1 cellular context compared by ENCODE assay signal in the genomic region with DNA sequence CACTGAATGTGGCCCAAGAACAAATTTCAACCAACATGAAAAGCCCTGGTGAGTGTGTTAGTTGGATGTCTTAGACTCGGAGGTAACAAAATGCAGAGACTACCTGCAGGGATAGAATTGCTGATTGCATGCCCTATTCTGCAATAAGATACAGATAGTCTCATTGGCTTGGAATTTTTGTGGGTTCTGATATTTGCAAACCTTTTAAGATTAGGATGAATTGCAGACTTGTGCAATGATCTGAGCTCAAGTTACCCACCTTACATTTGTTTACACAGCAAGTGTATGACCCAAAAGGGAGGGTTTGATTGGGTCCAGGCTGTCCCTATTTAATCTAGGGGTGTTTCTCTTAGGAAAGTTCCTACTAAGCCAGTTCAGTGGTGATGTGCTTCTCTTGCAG.
A peak's percentile ranks its signal among the peaks of the same experiment; 100 is the strongest.
TF ChIP-seq lines count a peak whose summit lies in the region.

No MANE protein-coding gene starts in this region.

TF ChIP-seq in HEK293, 187 proteins besides CTCF, POLR2A, EP300 and RAD21 (continued from another document):
- TF ChIP-seq, protein P1, sequence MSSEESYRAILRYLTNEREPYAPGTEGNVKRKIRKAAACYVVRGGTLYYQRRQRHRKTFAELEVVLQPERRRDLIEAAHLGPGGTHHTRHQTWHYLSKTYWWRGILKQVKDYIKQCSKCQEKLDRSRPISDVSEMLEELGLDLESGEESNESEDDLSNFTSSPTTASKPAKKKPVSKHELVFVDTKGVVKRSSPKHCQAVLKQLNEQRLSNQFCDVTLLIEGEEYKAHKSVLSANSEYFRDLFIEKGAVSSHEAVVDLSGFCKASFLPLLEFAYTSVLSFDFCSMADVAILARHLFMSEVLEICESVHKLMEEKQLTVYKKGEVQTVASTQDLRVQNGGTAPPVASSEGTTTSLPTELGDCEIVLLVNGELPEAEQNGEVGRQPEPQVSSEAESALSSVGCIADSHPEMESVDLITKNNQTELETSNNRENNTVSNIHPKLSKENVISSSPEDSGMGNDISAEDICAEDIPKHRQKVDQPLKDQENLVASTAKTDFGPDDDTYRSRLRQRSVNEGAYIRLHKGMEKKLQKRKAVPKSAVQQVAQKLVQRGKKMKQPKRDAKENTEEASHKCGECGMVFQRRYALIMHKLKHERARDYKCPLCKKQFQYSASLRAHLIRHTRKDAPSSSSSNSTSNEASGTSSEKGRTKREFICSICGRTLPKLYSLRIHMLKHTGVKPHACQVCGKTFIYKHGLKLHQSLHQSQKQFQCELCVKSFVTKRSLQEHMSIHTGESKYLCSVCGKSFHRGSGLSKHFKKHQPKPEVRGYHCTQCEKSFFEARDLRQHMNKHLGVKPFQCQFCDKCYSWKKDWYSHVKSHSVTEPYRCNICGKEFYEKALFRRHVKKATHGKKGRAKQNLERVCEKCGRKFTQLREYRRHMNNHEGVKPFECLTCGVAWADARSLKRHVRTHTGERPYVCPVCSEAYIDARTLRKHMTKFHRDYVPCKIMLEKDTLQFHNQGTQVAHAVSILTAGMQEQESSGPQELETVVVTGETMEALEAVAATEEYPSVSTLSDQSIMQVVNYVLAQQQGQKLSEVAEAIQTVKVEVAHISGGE (tag by site-specific recombination; conservative IDR thresholded peaks at IDR 0.05; ENCODE audit: low read depth), result no peak
- no peak for TF ChIP-seq ZNF140 (tag by site-specific recombination; IDR thresholded peaks at IDR 0.05)
- no peak for TF ChIP-seq ZNF768 (tag by site-specific recombination; IDR thresholded peaks at IDR 0.05)
- no peak for TF ChIP-seq ZNF391 (tag by site-specific recombination; IDR thresholded peaks at IDR 0.05; ENCODE audit: borderline replicate concordance, low read depth)
- no peak for TF ChIP-seq ZNF146 (tag by site-specific recombination; IDR thresholded peaks at IDR 0.05)
- peak; percentile 68 for TF ChIP-seq ZNF366 (tag by site-specific recombination; conservative IDR thresholded peaks at IDR 0.05)
- TF ChIP-seq ZNF174 (tag by site-specific recombination; IDR thresholded peaks at IDR 0.05), result no peak
- TF ChIP-seq YY2 (tag by site-specific recombination; IDR thresholded peaks at IDR 0.05), result no peak
- TF ChIP-seq, protein P2, sequence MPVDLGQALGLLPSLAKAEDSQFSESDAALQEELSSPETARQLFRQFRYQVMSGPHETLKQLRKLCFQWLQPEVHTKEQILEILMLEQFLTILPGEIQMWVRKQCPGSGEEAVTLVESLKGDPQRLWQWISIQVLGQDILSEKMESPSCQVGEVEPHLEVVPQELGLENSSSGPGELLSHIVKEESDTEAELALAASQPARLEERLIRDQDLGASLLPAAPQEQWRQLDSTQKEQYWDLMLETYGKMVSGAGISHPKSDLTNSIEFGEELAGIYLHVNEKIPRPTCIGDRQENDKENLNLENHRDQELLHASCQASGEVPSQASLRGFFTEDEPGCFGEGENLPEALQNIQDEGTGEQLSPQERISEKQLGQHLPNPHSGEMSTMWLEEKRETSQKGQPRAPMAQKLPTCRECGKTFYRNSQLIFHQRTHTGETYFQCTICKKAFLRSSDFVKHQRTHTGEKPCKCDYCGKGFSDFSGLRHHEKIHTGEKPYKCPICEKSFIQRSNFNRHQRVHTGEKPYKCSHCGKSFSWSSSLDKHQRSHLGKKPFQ (tag by site-specific recombination; IDR thresholded peaks at IDR 0.05), result 0 out of 2 replicates have a peak, but pooled peaks have one; percentile 42
- no peak for TF ChIP-seq ZNF37A (tag by site-specific recombination; IDR thresholded peaks at IDR 0.05)
- no peak for TF ChIP-seq ZNF274 (IDR thresholded peaks at IDR 0.05; ENCODE audit: low read length)
- TF ChIP-seq ZNF274 (tag by site-specific recombination; IDR thresholded peaks at IDR 0.05; ENCODE audit: borderline replicate concordance), result no peak
- no peak for TF ChIP-seq ZNF664 (tag by site-specific recombination; IDR thresholded peaks at IDR 0.05)
- TF ChIP-seq, protein P3, sequence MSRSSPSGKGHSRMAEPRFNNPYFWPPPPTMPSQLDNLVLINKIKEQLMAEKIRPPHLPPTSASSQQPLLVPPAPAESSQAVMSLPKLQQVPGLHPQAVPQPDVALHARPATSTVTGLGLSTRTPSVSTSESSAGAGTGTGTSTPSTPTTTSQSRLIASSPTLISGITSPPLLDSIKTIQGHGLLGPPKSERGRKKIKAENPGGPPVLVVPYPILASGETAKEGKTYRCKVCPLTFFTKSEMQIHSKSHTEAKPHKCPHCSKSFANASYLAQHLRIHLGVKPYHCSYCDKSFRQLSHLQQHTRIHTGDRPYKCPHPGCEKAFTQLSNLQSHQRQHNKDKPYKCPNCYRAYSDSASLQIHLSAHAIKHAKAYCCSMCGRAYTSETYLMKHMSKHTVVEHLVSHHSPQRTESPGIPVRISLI (tag by site-specific recombination; IDR thresholded peaks at IDR 0.05), result peak; percentile 47; the same call in 1 of the 2 replicates
- TF ChIP-seq, protein P4, sequence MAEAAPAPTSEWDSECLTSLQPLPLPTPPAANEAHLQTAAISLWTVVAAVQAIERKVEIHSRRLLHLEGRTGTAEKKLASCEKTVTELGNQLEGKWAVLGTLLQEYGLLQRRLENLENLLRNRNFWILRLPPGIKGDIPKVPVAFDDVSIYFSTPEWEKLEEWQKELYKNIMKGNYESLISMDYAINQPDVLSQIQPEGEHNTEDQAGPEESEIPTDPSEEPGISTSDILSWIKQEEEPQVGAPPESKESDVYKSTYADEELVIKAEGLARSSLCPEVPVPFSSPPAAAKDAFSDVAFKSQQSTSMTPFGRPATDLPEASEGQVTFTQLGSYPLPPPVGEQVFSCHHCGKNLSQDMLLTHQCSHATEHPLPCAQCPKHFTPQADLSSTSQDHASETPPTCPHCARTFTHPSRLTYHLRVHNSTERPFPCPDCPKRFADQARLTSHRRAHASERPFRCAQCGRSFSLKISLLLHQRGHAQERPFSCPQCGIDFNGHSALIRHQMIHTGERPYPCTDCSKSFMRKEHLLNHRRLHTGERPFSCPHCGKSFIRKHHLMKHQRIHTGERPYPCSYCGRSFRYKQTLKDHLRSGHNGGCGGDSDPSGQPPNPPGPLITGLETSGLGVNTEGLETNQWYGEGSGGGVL (tag by site-specific recombination; IDR thresholded peaks at IDR 0.05), result 0 out of 2 replicates have a peak, but pooled peaks have one; percentile 28
- TF ChIP-seq, protein P5, sequence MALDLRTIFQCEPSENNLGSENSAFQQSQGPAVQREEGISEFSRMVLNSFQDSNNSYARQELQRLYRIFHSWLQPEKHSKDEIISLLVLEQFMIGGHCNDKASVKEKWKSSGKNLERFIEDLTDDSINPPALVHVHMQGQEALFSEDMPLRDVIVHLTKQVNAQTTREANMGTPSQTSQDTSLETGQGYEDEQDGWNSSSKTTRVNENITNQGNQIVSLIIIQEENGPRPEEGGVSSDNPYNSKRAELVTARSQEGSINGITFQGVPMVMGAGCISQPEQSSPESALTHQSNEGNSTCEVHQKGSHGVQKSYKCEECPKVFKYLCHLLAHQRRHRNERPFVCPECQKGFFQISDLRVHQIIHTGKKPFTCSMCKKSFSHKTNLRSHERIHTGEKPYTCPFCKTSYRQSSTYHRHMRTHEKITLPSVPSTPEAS (tag by site-specific recombination; IDR thresholded peaks at IDR 0.05), result no peak
- TF ChIP-seq, protein P6, sequence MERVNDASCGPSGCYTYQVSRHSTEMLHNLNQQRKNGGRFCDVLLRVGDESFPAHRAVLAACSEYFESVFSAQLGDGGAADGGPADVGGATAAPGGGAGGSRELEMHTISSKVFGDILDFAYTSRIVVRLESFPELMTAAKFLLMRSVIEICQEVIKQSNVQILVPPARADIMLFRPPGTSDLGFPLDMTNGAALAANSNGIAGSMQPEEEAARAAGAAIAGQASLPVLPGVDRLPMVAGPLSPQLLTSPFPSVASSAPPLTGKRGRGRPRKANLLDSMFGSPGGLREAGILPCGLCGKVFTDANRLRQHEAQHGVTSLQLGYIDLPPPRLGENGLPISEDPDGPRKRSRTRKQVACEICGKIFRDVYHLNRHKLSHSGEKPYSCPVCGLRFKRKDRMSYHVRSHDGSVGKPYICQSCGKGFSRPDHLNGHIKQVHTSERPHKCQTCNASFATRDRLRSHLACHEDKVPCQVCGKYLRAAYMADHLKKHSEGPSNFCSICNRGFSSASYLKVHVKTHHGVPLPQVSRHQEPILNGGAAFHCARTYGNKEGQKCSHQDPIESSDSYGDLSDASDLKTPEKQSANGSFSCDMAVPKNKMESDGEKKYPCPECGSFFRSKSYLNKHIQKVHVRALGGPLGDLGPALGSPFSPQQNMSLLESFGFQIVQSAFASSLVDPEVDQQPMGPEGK (tag by site-specific recombination; IDR thresholded peaks at IDR 0.05), result 0 out of 2 replicates have a peak, but pooled peaks have one; percentile 16
- TF ChIP-seq, protein P7, sequence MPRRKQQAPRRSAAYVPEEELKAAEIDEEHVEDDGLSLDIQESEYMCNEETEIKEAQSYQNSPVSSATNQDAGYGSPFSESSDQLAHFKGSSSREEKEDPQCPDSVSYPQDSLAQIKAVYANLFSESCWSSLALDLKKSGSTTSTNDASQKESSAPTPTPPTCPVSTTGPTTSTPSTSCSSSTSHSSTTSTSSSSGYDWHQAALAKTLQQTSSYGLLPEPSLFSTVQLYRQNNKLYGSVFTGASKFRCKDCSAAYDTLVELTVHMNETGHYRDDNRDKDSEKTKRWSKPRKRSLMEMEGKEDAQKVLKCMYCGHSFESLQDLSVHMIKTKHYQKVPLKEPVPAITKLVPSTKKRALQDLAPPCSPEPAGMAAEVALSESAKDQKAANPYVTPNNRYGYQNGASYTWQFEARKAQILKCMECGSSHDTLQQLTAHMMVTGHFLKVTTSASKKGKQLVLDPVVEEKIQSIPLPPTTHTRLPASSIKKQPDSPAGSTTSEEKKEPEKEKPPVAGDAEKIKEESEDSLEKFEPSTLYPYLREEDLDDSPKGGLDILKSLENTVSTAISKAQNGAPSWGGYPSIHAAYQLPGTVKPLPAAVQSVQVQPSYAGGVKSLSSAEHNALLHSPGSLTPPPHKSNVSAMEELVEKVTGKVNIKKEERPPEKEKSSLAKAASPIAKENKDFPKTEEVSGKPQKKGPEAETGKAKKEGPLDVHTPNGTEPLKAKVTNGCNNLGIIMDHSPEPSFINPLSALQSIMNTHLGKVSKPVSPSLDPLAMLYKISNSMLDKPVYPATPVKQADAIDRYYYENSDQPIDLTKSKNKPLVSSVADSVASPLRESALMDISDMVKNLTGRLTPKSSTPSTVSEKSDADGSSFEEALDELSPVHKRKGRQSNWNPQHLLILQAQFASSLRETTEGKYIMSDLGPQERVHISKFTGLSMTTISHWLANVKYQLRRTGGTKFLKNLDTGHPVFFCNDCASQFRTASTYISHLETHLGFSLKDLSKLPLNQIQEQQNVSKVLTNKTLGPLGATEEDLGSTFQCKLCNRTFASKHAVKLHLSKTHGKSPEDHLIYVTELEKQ (tag by site-specific recombination; IDR thresholded peaks at IDR 0.05; ENCODE audit: borderline replicate concordance), result no peak
- TF ChIP-seq, protein P8, sequence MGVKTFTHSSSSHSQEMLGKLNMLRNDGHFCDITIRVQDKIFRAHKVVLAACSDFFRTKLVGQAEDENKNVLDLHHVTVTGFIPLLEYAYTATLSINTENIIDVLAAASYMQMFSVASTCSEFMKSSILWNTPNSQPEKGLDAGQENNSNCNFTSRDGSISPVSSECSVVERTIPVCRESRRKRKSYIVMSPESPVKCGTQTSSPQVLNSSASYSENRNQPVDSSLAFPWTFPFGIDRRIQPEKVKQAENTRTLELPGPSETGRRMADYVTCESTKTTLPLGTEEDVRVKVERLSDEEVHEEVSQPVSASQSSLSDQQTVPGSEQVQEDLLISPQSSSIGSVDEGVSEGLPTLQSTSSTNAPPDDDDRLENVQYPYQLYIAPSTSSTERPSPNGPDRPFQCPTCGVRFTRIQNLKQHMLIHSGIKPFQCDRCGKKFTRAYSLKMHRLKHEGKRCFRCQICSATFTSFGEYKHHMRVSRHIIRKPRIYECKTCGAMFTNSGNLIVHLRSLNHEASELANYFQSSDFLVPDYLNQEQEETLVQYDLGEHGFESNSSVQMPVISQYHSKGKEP (tag by site-specific recombination; IDR thresholded peaks at IDR 0.05), result peak; percentile 80
- TF ChIP-seq SP7 (tag by site-specific recombination; IDR thresholded peaks at IDR 0.05), result 0 out of 2 replicates have a peak, but pooled peaks have one; percentile 33
- TF ChIP-seq ZNF629 (tag by site-specific recombination; IDR thresholded peaks at IDR 0.05), result peak; percentile 71
- TF ChIP-seq PRDM1 (tag by site-specific recombination; IDR thresholded peaks at IDR 0.05), result 0 out of 2 replicates have a peak, but pooled peaks have one; percentile 4
- no peak for TF ChIP-seq ZNF223 (tag by site-specific recombination; IDR thresholded peaks at IDR 0.05)
- TF ChIP-seq ZNF555 (tag by site-specific recombination; conservative IDR thresholded peaks at IDR 0.05), result no peak
- TF ChIP-seq ZNF169 (tag by site-specific recombination; IDR thresholded peaks at IDR 0.05), result no peak
- TF ChIP-seq REPIN1 (tag by site-specific recombination; IDR thresholded peaks at IDR 0.05; ENCODE audit: low read depth), result no peak
- TF ChIP-seq ZNF214 (tag by site-specific recombination; IDR thresholded peaks at IDR 0.05; ENCODE audit: borderline replicate concordance), result no peak
- TF ChIP-seq ZXDB (tag by site-specific recombination; IDR thresholded peaks at IDR 0.05), result peak; percentile 56; the same call in 1 of the 2 replicates
TF ChIP-seq in HEK293: peak in this region for 19.
